ENCODE assay signal across 17 cellular contexts in genomic region chr2:20622731-20623130, GRCh38. TPM values are rescaled to one million over a fixed set of nuclear protein-coding genes. Genes with fewer than 3 reads are reported as not detected.
DNase-seq lines count a peak whose midpoint lies in the region; ATAC-seq and TF ChIP-seq lines count a peak whose summit lies in the region.
"Had no signal": no experiment of that assay in that cellular context is flagged by ENCODE, and none has a peak within 500 bp of the region (broad histone marks: within the 10 kb centered on the region; RNA-seq: fewer than 3 reads in every experiment).

No MANE protein-coding gene starts in this region.

- no peaks in the 10 kb centered on the region for H3K9me3 Mint-ChIP-seq in activated CD8-positive, alpha-beta memory T cell treated with anti-CD3 and anti-CD28 coated beads, Interleukin-2, amount 10 ng/mL, durations not matched to agents 7 days and 5 days (ENCODE audit: low read depth)
- H3K9me3 Mint-ChIP-seq in T-cell = no peaks in the 10 kb centered on the region
- H3K9me3 Mint-ChIP-seq: T-helper 1 cell treated with Interleukin-12 subunit alpha and Interleukin-12 subunit beta and Interleukin-4 antibody, amounts not matched to agents 30 μg/mL and 1 μg/mL, for 36 hours had no signal

- H3K9me3 ChIP-seq in right lobe of liver (no peaks in the 10 kb centered on the region), stomach smooth muscle (ENCODE audit: control insufficient read depth in 2 of 2, low read length in 2 of 2) (no peaks in the 10 kb centered on the region)
- H3K9me3 ChIP-seq: HAP-1 had no signal

- H3K4me3 ChIP-seq in dorsolateral prefrontal cortex (no peak overlapping the region), right lobe of liver (no peak overlapping the region), stomach smooth muscle (ENCODE audit: low read length in 2 of 2) (no peak overlapping the region)
- H3K4me3 ChIP-seq: HAP-1, skin epidermis had no signal

- CTCF ChIA-PET in activated CD8-positive, alpha-beta memory T cell treated with anti-CD3 and anti-CD28 coated beads, Interleukin-2, amount 10 ng/mL, durations not matched to agents 7 days and 5 days (lab: Charles Lee) = no interaction called here
- CTCF ChIA-PET in T-cell (lab: Charles Lee) = no interaction called here

- H3K27ac Mint-ChIP-seq in activated CD8-positive, alpha-beta memory T cell treated with anti-CD3 and anti-CD28 coated beads, Interleukin-2, amount 10 ng/mL, durations not matched to agents 7 days and 5 days = no peak overlapping the region
- no peak overlapping the region for H3K27ac Mint-ChIP-seq in T-cell
- H3K27ac Mint-ChIP-seq: T-helper 1 cell treated with Interleukin-12 subunit alpha and Interleukin-12 subunit beta and Interleukin-4 antibody, amounts not matched to agents 30 μg/mL and 1 μg/mL, for 36 hours had no signal

- H3K27me3 ChIP-seq in dorsolateral prefrontal cortex = no peaks in the 10 kb centered on the region
- H3K27me3 ChIP-seq in right lobe of liver = no peaks in the 10 kb centered on the region
- H3K27me3 ChIP-seq in stomach smooth muscle (ENCODE audit: control insufficient read depth in 1 of 2, insufficient read depth in 2 of 2, low read length in 2 of 2) = no peaks in the 10 kb centered on the region

- TF ChIP-seq POLR2A in right lobe of liver (IDR thresholded peaks at IDR 0.05) = no peak

- intact Hi-C loops in dorsolateral prefrontal cortex (cut with DNase I) (no loop called here), right lobe of liver (cut with DNase I) (no loop called here)

- no peaks in the 10 kb centered on the region for H3K4me1 Mint-ChIP-seq in activated CD8-positive, alpha-beta memory T cell treated with anti-CD3 and anti-CD28 coated beads, Interleukin-2, amount 10 ng/mL, durations not matched to agents 7 days and 5 days
- no peaks in the 10 kb centered on the region for H3K4me1 Mint-ChIP-seq in T-cell

- peak; percentile 66 for DNase-seq in NCI-H524 treated with DMSO at 0.1 percent for 48 hours (lab: John Stamatoyannopoulos, UW)
- DNase-seq in dorsolateral prefrontal cortex = peak in 6 of 10 donors; percentile 2 to 39 (median 26)
- peak; percentile 11 to 42 (median 28) for DNase-seq in right lobe of liver
- no peak for DNase-seq in activated CD8-positive, alpha-beta memory T cell treated with anti-CD3 and anti-CD28 coated beads, Interleukin-2, amount 10 ng/mL, durations not matched to agents 7 days and 5 days
- DNase-seq in T-cell = no peak
- no peak for DNase-seq in activated gamma-delta T cell treated with Interleukin-2 at 50 U/mL for 16 hours
- DNase-seq in AG08395 (ENCODE audit: low spot score) = no peak
- DNase-seq: activated CD4-positive, alpha-beta T cell treated with anti-CD3 and anti-CD28 coated beads for 1 hour; activated T-cell treated with anti-CD3 and anti-CD28 coated beads, Interleukin-2, amount 50 U/mL, for 1 hour; cortex of kidney; NCI-H1105; NCI-H446 had no signal

- TF ChIP-seq CTCF in dorsolateral prefrontal cortex (IDR thresholded peaks at IDR 0.05 in 54 of 56, conservative IDR thresholded peaks at IDR 0.05 in 2 of 56; ENCODE audit: low read depth in 1 of 56, partially characterized antibody in 56 of 56) = no peak
- no peak for TF ChIP-seq CTCF in right lobe of liver (IDR thresholded peaks at IDR 0.05)

- H3K36me3 ChIP-seq in right lobe of liver = peaks cover 0 to 32% (median 3%) of the 10 kb centered on the region in 4 donors
- peaks cover 36 to 37% of the 10 kb centered on the region in 2 donors for H3K36me3 ChIP-seq in stomach smooth muscle (ENCODE audit: control insufficient read depth in 2 of 2, insufficient read depth in 2 of 2, low read length in 2 of 2)

- no peak overlapping the region for H3K4me3 Mint-ChIP-seq in activated CD8-positive, alpha-beta memory T cell treated with anti-CD3 and anti-CD28 coated beads, Interleukin-2, amount 10 ng/mL, durations not matched to agents 7 days and 5 days
- no peak overlapping the region for H3K4me3 Mint-ChIP-seq in T-cell
- H3K4me3 Mint-ChIP-seq: T-helper 1 cell treated with Interleukin-12 subunit alpha and Interleukin-12 subunit beta and Interleukin-4 antibody, amounts not matched to agents 30 μg/mL and 1 μg/mL, for 36 hours had no signal

- H3K9ac ChIP-seq in stomach smooth muscle (ENCODE audit: low read length in 2 of 2) = no peak overlapping the region

- POLR2A ChIA-PET in T-cell (lab: Charles Lee) = no interaction called here

- H3K4me1 ChIP-seq in right lobe of liver (peaks cover 0 to 16% (median 9%) of the 10 kb centered on the region in 4 donors), stomach smooth muscle (ENCODE audit: control insufficient read depth, insufficient read depth, low read length) (peaks cover 97% of the 10 kb centered on the region)
- H3K4me1 ChIP-seq: HAP-1 had no signal

- no peaks in the 10 kb centered on the region for H3K36me3 Mint-ChIP-seq in activated CD8-positive, alpha-beta memory T cell treated with anti-CD3 and anti-CD28 coated beads, Interleukin-2, amount 10 ng/mL, durations not matched to agents 7 days and 5 days
- peaks cover 46% of the 10 kb centered on the region for H3K36me3 Mint-ChIP-seq in T-cell

- ATAC-seq in right lobe of liver = no peak
- no peak for ATAC-seq in activated CD8-positive, alpha-beta memory T cell treated with anti-CD3 and anti-CD28 coated beads, Interleukin-2, amount 10 ng/mL, durations not matched to agents 7 days and 5 days
- ATAC-seq in T-cell (replicated peaks in 1 of 4) = no peak
- ATAC-seq: esophagus mucosa had no signal

- H3K27me3 Mint-ChIP-seq in activated CD8-positive, alpha-beta memory T cell treated with anti-CD3 and anti-CD28 coated beads, Interleukin-2, amount 10 ng/mL, durations not matched to agents 7 days and 5 days = no peaks in the 10 kb centered on the region
- no peaks in the 10 kb centered on the region for H3K27me3 Mint-ChIP-seq in T-cell

- H3K27ac ChIP-seq in dorsolateral prefrontal cortex = peak overlapping the region in 13 of 59 donors; percentile 0 to 96 (median 43)
- H3K27ac ChIP-seq in right lobe of liver = no peak overlapping the region
- peak overlapping the region; percentile 100 for H3K27ac ChIP-seq in stomach smooth muscle (ENCODE audit: low read length)
- H3K27ac ChIP-seq: skin epidermis had no signal

- 81% methylated on average over 8 of the region's 10 CpGs for WGBS in right lobe of liver (ENCODE audit: insufficient coverage, low coverage, low lambda C conversion rate, missing lambda C conversion rate)

RNA-seq across cellular contexts. Expression of gene HS1BP3, which starts 28.2 kb away (rescaled TPM):
- 10 to 100 TPM; 18.3 to 36.0 (median 26.0) TPM for total RNA-seq in dorsolateral prefrontal cortex
- 10 to 100 TPM; 17.5 to 34.7 (median 20.2) TPM for total RNA-seq in right lobe of liver
- total RNA-seq in activated CD8-positive, alpha-beta memory T cell treated with anti-CD3 and anti-CD28 coated beads, Interleukin-2, amount 10 ng/mL, durations not matched to agents 7 days and 5 days = 10 to 100 TPM; 12.8 to 12.9 TPM
- total RNA-seq in T-cell = 10 to 100 TPM; 11.1 to 20.7 (median 17.2) TPM

RNA-seq across cellular contexts. Expression of gene GDF7, which starts 44.2 kb away (rescaled TPM):
- total RNA-seq in dorsolateral prefrontal cortex (10 to 100 TPM in 2 of 120 experiments, 1 to 10 TPM in 117, under 1 TPM in 1; 0.95 to 12.5 (median 4.1) TPM), right lobe of liver (1 to 10 TPM in 5 of 6 experiments, under 1 TPM in 1; 0.95 to 5.0 (median 2.9) TPM), T-cell (under 1 TPM; 0.10 to 0.51 (median 0.16) TPM)
- not detected for total RNA-seq in activated CD8-positive, alpha-beta memory T cell treated with anti-CD3 and anti-CD28 coated beads, Interleukin-2, amount 10 ng/mL, durations not matched to agents 7 days and 5 days

Comparison
In these comparisons a context has a peak if more than half of its experiments do, and no peak if none do; other contexts are left out.
1. DNase-seq: peak in NCI-H524 treated with DMSO at 0.1 percent for 48 hours (single experiment), dorsolateral prefrontal cortex (6 of 10) and right lobe of liver (3 of 3); none in activated CD8-positive, alpha-beta memory T cell treated with anti-CD3 and anti-CD28 coated beads, Interleukin-2, amount 10 ng/mL, durations not matched to agents 7 days and 5 days (single experiment), T-cell (0 of 34), activated gamma-delta T cell treated with Interleukin-2 at 50 U/mL for 16 hours (single experiment) and AG08395 (single experiment).